ENCODE assay signal across 11 cellular contexts in the genomic region with DNA sequence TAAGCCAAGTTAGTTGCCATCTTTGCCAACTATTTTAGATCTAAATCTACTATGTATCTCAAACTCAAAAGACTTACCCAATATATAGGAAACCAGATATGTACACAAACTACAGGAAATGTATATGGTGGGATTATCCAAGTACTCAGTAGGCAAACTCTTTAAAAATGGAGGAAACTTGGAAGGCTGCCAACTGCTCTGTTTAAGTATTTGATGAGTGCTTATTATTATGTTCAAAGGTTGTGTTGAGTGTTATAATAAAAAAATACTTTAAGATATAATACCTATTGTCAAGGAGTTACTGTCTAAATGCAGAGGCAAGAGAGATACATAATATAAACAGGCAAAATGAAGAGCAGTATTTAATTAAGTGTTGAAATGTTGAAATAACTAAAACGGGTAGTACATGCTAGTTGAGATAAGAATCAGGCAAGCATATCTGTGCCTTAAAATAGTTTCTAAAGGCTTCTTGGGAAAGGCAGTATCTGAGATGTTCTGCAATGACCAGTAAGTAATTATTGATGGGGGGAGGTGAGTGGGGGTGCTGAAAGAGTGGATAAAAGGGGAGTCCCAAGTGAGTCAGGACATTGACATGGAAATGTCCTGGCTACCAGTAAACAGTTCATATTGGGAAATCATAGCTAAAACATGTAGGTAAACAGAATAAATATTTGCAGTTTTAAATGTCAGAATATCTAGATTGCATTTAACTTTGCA. TPM values are rescaled to one million over a fixed set of nuclear protein-coding genes. Genes with fewer than 3 reads are reported as not detected.
DNase-seq lines count a peak whose midpoint lies in the region; ATAC-seq, FAIRE-seq and TF ChIP-seq lines count a peak whose summit lies in the region.
"Had no signal": no experiment of that assay in that cellular context is flagged by ENCODE, and none has a peak within 500 bp of the region (broad histone marks: within the 10 kb centered on the region; RNA-seq: fewer than 3 reads in every experiment).

No MANE protein-coding gene starts in this region.

- no peak overlapping the region for H2AFZ ChIP-seq in mesenchymal stem cell (ENCODE audit: low read depth, low read length)

- 33% methylated on average over 1 of the region's 1 CpG for WGBS in mesenchymal stem cell

- no peak overlapping the region for H3K4ac ChIP-seq in mesenchymal stem cell (ENCODE audit: low read depth in 1 of 2, low read length in 2 of 2)

- no peak overlapping the region for H3K23ac ChIP-seq in mesenchymal stem cell (ENCODE audit: low read length in 2 of 2)

- peaks cover 29% of the 10 kb centered on the region; the same call in 1 of the 2 replicates for H3K36me3 Mint-ChIP-seq in WTC11

- H3K4me1 ChIP-seq in mesenchymal stem cell (ENCODE audit: control insufficient read depth, insufficient read depth, low read depth, low read length): peaks cover 1% of the 10 kb centered on the region
- no peaks in the 10 kb centered on the region for H3K4me1 ChIP-seq in kidney (ENCODE audit: control insufficient read depth in 1 of 2, insufficient read depth in 1 of 2, low read depth in 1 of 2, low read length in 2 of 2)
- H3K4me1 ChIP-seq: prostate gland had no signal

- H3K27me3 Mint-ChIP-seq in WTC11 (ENCODE audit: low read depth): no peaks in the 10 kb centered on the region
- H3K27me3 Mint-ChIP-seq: type B pancreatic cell had no signal

- TF ChIP-seq CTCF in WTC11 (IDR thresholded peaks at IDR 0.05) (no peak), kidney (IDR thresholded peaks at IDR 0.05; ENCODE audit: borderline replicate concordance, extremely low read depth, insufficient read depth) (no peak)

- CTCF ChIA-PET in WTC11 (lab: Charles Lee): interaction anchor here (0.7 to 1.2 kb wide), 3 partner anchors 12 to 768 kb away, joined by 4 to 5 read pairs (median 4); no protein-coding TSS in a partner anchor

- no peak overlapping the region for H2BK120ac ChIP-seq in mesenchymal stem cell (ENCODE audit: low read depth, low read length)

- intact Hi-C loops in kidney (cut with DNase I): no loop called here

- H3K14ac ChIP-seq in mesenchymal stem cell (ENCODE audit: low read length in 2 of 2): no peak overlapping the region

- H2BK12ac ChIP-seq in mesenchymal stem cell (ENCODE audit: low read length in 2 of 2): no peak overlapping the region

- H2BK15ac ChIP-seq in mesenchymal stem cell (ENCODE audit: low read depth, poor library complexity, severe bottlenecking): no peak overlapping the region

- no peaks in the 10 kb centered on the region for H3K27me3 ChIP-seq in mesenchymal stem cell (ENCODE audit: control insufficient read depth in 1 of 2, insufficient read depth in 1 of 2, low read length in 2 of 2)

- H3K9me3 Mint-ChIP-seq in WTC11: no peaks in the 10 kb centered on the region
- H3K9me3 Mint-ChIP-seq: H9, type B pancreatic cell had no signal

- FAIRE-seq in kidney (lab: Jason Lieb, UNC): no peak

- no peak for ATAC-seq in WTC11

- no peak overlapping the region for H4K8ac ChIP-seq in mesenchymal stem cell (ENCODE audit: low read length)

- POLR2A ChIA-PET in WTC11 (lab: Charles Lee): interaction anchor here (0.8 kb wide), 1 partner anchor 195 kb away, joined by 3 read pairs; no protein-coding TSS in a partner anchor

- H3K27ac ChIP-seq in mesenchymal stem cell (ENCODE audit: low read length, poor library complexity, severe bottlenecking) (no peak overlapping the region), kidney (ENCODE audit: low read depth in 2 of 2, low read length in 2 of 2) (no peak overlapping the region)
- H3K27ac ChIP-seq: prostate gland had no signal

- peak overlapping the region; percentile 12 for H3K27ac Mint-ChIP-seq in WTC11
- H3K27ac Mint-ChIP-seq: type B pancreatic cell had no signal

- peak overlapping the region; percentile 40 for H3K9ac ChIP-seq in mesenchymal stem cell (ENCODE audit: low read length)
- no peak overlapping the region for H3K9ac ChIP-seq in kidney (ENCODE audit: low read length in 2 of 2)

- DNase-seq in GF-D8 (lab: John Stamatoyannopoulos, UW): peak; percentile 18
- peak; percentile 13 to 29 for DNase-seq in NCI-H187 (lab: John Stamatoyannopoulos, UW)
- no peak for DNase-seq in WTC11 (ENCODE audit: low spot score)
- peak; percentile 85 for DNase-seq in mesenchymal stem cell
- no peak for DNase-seq in epidermal melanocyte (ENCODE audit: insufficient read length, low spot score)
- DNase-seq in cerebellar nuclear complex (lab: John Stamatoyannopoulos, UW): no peak
- DNase-seq in kidney: no peak
- no peak for DNase-seq in hypothalamus (lab: John Stamatoyannopoulos, UW)
- DNase-seq: H9 had no signal

- H3K4me2 ChIP-seq in mesenchymal stem cell (ENCODE audit: low read length, poor library complexity, severe bottlenecking): no peak overlapping the region

- H3K18ac ChIP-seq in mesenchymal stem cell (ENCODE audit: low read depth in 1 of 2, low read length in 2 of 2): no peak overlapping the region

- H2AK5ac ChIP-seq in mesenchymal stem cell (ENCODE audit: low read length, severe bottlenecking): no peak overlapping the region

- H2BK5ac ChIP-seq in mesenchymal stem cell (ENCODE audit: low read depth, low read length, poor library complexity, severe bottlenecking): no peak overlapping the region

- no peak overlapping the region for H4K91ac ChIP-seq in mesenchymal stem cell (ENCODE audit: low read length)

- no peak overlapping the region for H3K4me3 Mint-ChIP-seq in WTC11
- H3K4me3 Mint-ChIP-seq: type B pancreatic cell had no signal

- H3K4me3 ChIP-seq in mesenchymal stem cell (ENCODE audit: insufficient read depth in 1 of 2, low read depth in 1 of 2, low read length in 2 of 2): no peak overlapping the region
- H3K4me3 ChIP-seq in kidney (ENCODE audit: low read length in 2 of 2): no peak overlapping the region
- H3K4me3 ChIP-seq: prostate gland had no signal

- H3K4me1 Mint-ChIP-seq in WTC11: peaks cover 37% of the 10 kb centered on the region

- H3K36me3 ChIP-seq in mesenchymal stem cell (ENCODE audit: control insufficient read depth in 1 of 2, insufficient read depth in 2 of 2, low read depth in 1 of 2, low read length in 2 of 2) (peaks cover 6 to 61% of the 10 kb centered on the region in 2 experiments), kidney (ENCODE audit: control insufficient read depth in 1 of 2, insufficient read depth in 2 of 2, low read length in 2 of 2) (peaks cover 3 to 6% of the 10 kb centered on the region in 2 donors)
- H3K36me3 ChIP-seq: prostate gland had no signal

- peaks cover 24% of the 10 kb centered on the region for H3K79me1 ChIP-seq in mesenchymal stem cell (replicated peaks; ENCODE audit: low read length, poor library complexity, severe bottlenecking)

- no peaks in the 10 kb centered on the region for H3K9me3 ChIP-seq in mesenchymal stem cell (ENCODE audit: control insufficient read depth, low read length)
- no peaks in the 10 kb centered on the region for H3K9me3 ChIP-seq in kidney (ENCODE audit: control insufficient read depth in 1 of 2, low read length in 2 of 2)
- H3K9me3 ChIP-seq: prostate gland had no signal

TF ChIP-seq in WTC11, 78 proteins besides CTCF, POLR2A, EP300 and RAD21 (continues in another document):
- TF ChIP-seq IRF1 (CRISPR knock-in tag; IDR thresholded peaks at IDR 0.05) (no peak), NR3C1 (CRISPR knock-in tag; conservative IDR thresholded peaks at IDR 0.05; ENCODE audit: low read depth) (no peak), TEAD4 (CRISPR knock-in tag; IDR thresholded peaks at IDR 0.05) (no peak)
- TF ChIP-seq, protein P1, sequence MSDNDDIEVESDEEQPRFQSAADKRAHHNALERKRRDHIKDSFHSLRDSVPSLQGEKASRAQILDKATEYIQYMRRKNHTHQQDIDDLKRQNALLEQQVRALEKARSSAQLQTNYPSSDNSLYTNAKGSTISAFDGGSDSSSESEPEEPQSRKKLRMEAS (CRISPR knock-in tag; IDR thresholded peaks at IDR 0.05): no peak
- TF ChIP-seq, protein P2, sequence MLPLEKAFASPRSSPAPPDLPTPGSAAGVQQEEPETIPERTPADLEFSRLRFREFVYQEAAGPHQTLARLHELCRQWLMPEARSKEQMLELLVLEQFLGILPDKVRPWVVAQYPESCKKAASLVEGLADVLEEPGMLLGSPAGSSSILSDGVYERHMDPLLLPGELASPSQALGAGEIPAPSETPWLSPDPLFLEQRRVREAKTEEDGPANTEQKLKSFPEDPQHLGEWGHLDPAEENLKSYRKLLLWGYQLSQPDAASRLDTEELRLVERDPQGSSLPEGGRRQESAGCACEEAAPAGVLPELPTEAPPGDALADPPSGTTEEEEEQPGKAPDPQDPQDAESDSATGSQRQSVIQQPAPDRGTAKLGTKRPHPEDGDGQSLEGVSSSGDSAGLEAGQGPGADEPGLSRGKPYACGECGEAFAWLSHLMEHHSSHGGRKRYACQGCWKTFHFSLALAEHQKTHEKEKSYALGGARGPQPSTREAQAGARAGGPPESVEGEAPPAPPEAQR (CRISPR knock-in tag; IDR thresholded peaks at IDR 0.05): no peak

RNA-seq across cellular contexts. Expression of gene DST, which starts 6.5 kb away (rescaled TPM):
- total RNA-seq in WTC11 (2021) (102 to 132 TPM (median 105 TPM) in 3 replicates), kidney (259 TPM)
- 35.4 TPM for polyA plus RNA-seq in mesenchymal stem cell (2013, experiment 1 of 2)
- polyA plus RNA-seq in mesenchymal stem cell (2013, experiment 2 of 2): 31.9 TPM
- 68.2 TPM for polyA plus RNA-seq in kidney (ENCODE audit: insufficient read depth, low read depth, low replicate concordance)

Comparison
In these comparisons a context has a peak if more than half of its experiments do, and no peak if none do; other contexts are left out.
1. DNase-seq: peak in GF-D8 (single experiment), NCI-H187 (2 of 2) and mesenchymal stem cell (single experiment); none in WTC11 (single experiment), epidermal melanocyte (single experiment), cerebellar nuclear complex (0 of 2), kidney (single experiment) and hypothalamus (0 of 51).